Comparison of ENCODE assay signal across 8 cellular contexts in the genomic region with DNA sequence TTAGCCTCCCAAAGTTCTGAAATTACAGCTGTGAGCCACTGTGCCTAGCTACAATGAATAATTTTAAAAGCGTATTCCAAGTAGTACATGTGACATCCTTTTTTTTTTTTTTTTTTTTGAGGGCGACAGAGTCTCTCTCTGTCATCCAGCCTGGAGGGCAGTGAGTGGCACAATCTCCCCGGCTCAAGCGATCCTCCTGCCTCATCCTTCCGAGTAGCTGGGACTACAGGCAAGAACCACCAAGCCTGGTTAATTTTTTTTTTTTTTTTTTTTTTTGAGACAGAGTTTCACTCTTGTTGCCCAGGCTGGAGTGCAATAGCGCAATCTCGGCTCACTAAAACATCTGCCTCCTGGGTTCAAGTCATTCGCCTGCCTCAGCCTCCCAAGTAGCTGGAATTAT. TPM values are rescaled to one million over a fixed set of nuclear protein-coding genes. Genes with fewer than 3 reads are reported as not detected.
"Had no signal": no experiment of that assay in that cellular context is flagged by ENCODE, and none has a peak within 500 bp of the region (broad histone marks: within the 10 kb centered on the region; RNA-seq: fewer than 3 reads in every experiment).

No MANE protein-coding gene starts in this region.

- H2AFZ ChIP-seq: GM23248 had no signal

- ATAC-seq: HCT116, K562 had no signal

- H3K9me3 ChIP-seq: HAP-1 had no signal

- H3K4me3 ChIP-seq: GM23248, HAP-1, K562 had no signal

- H3K9ac ChIP-seq: GM23248 had no signal

- H3K27ac ChIP-seq: GM23248 had no signal

- H3K4me1 ChIP-seq: HAP-1 had no signal

- H3K36me3 ChIP-seq: HAP-1 had no signal

- DNase-seq: GM23248, GOT3, H7, IMR-90, KG1 had no signal

RNA-seq across cellular contexts. Expression of gene PRRG2, which starts 6.1 kb away (rescaled TPM):
- total RNA-seq: GM23248 had no signal
